ENCODE assay signal across 8 cellular contexts in genomic region chrX:19904778-19905367, GRCh38. TPM values are rescaled to one million over a fixed set of nuclear protein-coding genes. Genes with fewer than 3 reads are reported as not detected.
DNase-seq lines count a peak whose midpoint lies in the region; TF ChIP-seq lines count a peak whose summit lies in the region.

No MANE protein-coding gene starts in this region.

- no peak overlapping the region for H2AFZ ChIP-seq in H9 (ENCODE audit: low read length)

- H3K4me3 ChIP-seq in fibroblast of pulmonary artery (replicated peaks; ENCODE audit: low read depth, low read length), result no peak overlapping the region

- peak; percentile 74 for TF ChIP-seq CTCF in H9 (conservative IDR thresholded peaks at IDR 0.05)
- TF ChIP-seq CTCF in fibroblast of pulmonary artery (IDR thresholded peaks at IDR 0.05; ENCODE audit: low read length, missing control alignments), result peak; percentile 67

- H3K4me3 Mint-ChIP-seq in H9, result no peak overlapping the region

- H3K4me2 ChIP-seq in H9 (ENCODE audit: insufficient read depth, insufficient read length, low read length), result no peak overlapping the region

- no peak overlapping the region for H3K56ac ChIP-seq in H9 (ENCODE audit: insufficient read length, low read depth, low read length)

- H2AK5ac ChIP-seq in H9 (ENCODE audit: insufficient read length, low read length), result no peak overlapping the region

- no peaks in the 10 kb centered on the region for H4K20me1 ChIP-seq in H9 (ENCODE audit: control insufficient read depth, insufficient read depth, insufficient read length)

- no peak overlapping the region for H3K14ac ChIP-seq in H9 (ENCODE audit: insufficient read depth, low read length)

- no peak overlapping the region for H2BK5ac ChIP-seq in H9 (ENCODE audit: insufficient read length, low read length)

- no peak overlapping the region for H3K27ac Mint-ChIP-seq in H9

- no peaks in the 10 kb centered on the region for H3K23me2 ChIP-seq in H9 (ENCODE audit: insufficient read length, low read depth, low read length, poor library complexity, severe bottlenecking)

- H4K5ac ChIP-seq in H9 (ENCODE audit: insufficient read length, low read depth, low read length), result no peak overlapping the region

- no peak overlapping the region for H2BK20ac ChIP-seq in H9 (ENCODE audit: low read depth, low read length, poor library complexity, severe bottlenecking)

- no peaks in the 10 kb centered on the region; the same call in 1 of the 2 replicates for H3K27me3 Mint-ChIP-seq in H9 (ENCODE audit: low read depth)

- H3K79me2 ChIP-seq in H9 (ENCODE audit: insufficient read depth, low read length), result no peaks in the 10 kb centered on the region

- no peak overlapping the region for H3K4ac ChIP-seq in H9 (ENCODE audit: low read depth, low read length)

- H3K27ac ChIP-seq in H9 (ENCODE audit: insufficient read length, low read depth, low read length), result no peak overlapping the region

- H2BK120ac ChIP-seq in H9 (ENCODE audit: low read depth, low read length, poor library complexity, severe bottlenecking), result no peak overlapping the region

- no peak overlapping the region for H4K91ac ChIP-seq in H9 (ENCODE audit: insufficient read length, low read depth, low read length)

- no peaks in the 10 kb centered on the region for H3K4me1 ChIP-seq in H9 (ENCODE audit: insufficient read depth, low read length)

- no peak overlapping the region for H2BK15ac ChIP-seq in H9 (ENCODE audit: low read depth, low read length)

- H3T11ph ChIP-seq in H9 (ENCODE audit: low read length), result no peak overlapping the region

- H3K23ac ChIP-seq in H9 (ENCODE audit: insufficient read length, low read depth, low read length), result no peak overlapping the region

- H3K9me3 ChIP-seq in H9 (ENCODE audit: control insufficient read depth, low read depth, low read length), result peaks cover 31% of the 10 kb centered on the region

- DNase-seq in A172 (ENCODE audit: low spot score), result peak; percentile 59
- DNase-seq in Daoy (ENCODE audit: low read depth), result peak; percentile 5
- no peak for DNase-seq in H9
- peak; percentile 23 for DNase-seq in NCI-H1694 (lab: John Stamatoyannopoulos, UW)
- DNase-seq in UCSD-AML1 (lab: John Stamatoyannopoulos, UW; ENCODE audit: unreplicated experiment), result peak; percentile 12
- peak; percentile 63 for DNase-seq in fibroblast of pulmonary artery (ENCODE audit: low read depth)
- peak; percentile 39 for DNase-seq in pons (ENCODE audit: low spot score)
- no peak for DNase-seq in activated CD4-positive, CD25-positive, alpha-beta regulatory T cell treated with anti-CD3 and anti-CD28 coated beads, Interleukin-2, amount 50 U/mL, for 72 hours

- H4K8ac ChIP-seq in H9 (replicated peaks; ENCODE audit: insufficient read length, low read depth, low read length), result no peak overlapping the region

- no peaks in the 10 kb centered on the region for H3K27me3 ChIP-seq in H9 (ENCODE audit: insufficient read depth, low read length)

- no peak overlapping the region for H3K9ac ChIP-seq in H9 (ENCODE audit: extremely low read depth, insufficient read length, low read length)

- no peak overlapping the region for H3K18ac ChIP-seq in H9 (ENCODE audit: insufficient read length, low read depth, low read length)

- H3K36me3 Mint-ChIP-seq in H9 (ENCODE audit: insufficient read depth in 1 of 3, low read depth in 3 of 3), result peaks cover 0 to 2% (median 2%) of the 10 kb centered on the region in 3 experiments; a peak in 2 of 7 replicates

- no peak overlapping the region for H2BK12ac ChIP-seq in H9 (ENCODE audit: insufficient read length, low read depth, low read length)

- no CpG with 5 or more reads among the region's 5 CpGs for WGBS in H9 (ENCODE audit: extremely low coverage, insufficient read length, low lambda C conversion rate)

- H3K79me1 ChIP-seq in H9 (ENCODE audit: insufficient read depth, low read depth, low read length, poor library complexity, severe bottlenecking), result no peaks in the 10 kb centered on the region

- peaks cover 58 to 71% of the 10 kb centered on the region in 2 experiments for H3K9me3 Mint-ChIP-seq in H9

- H3K4me1 Mint-ChIP-seq in H9, result peaks cover 3 to 4% of the 10 kb centered on the region in 2 experiments; a peak in 1 of 4 replicates

RNA-seq across cellular contexts. Expression of gene SH3KBP1, which starts 17.5 kb away (rescaled TPM):
- 48.2 and 60.9 TPM in 2 replicates for total RNA-seq in A172 (2014; rRNA removed; shearing (Covaris generic))
- total RNA-seq in Daoy (2014; rRNA removed; shearing (Covaris generic)), result 13.0 and 15.4 TPM in 2 replicates
- total RNA-seq in H9 (2021), result 11.8 and 12.3 TPM in 2 replicates

Comparison
In these comparisons a context has a peak if more than half of its experiments do, and no peak if none do; other contexts are left out.
1. DNase-seq: peak in A172 (single experiment), Daoy (single experiment), NCI-H1694 (single experiment), UCSD-AML1 (single experiment), fibroblast of pulmonary artery (single experiment) and pons (single experiment); none in H9 (single experiment) and activated CD4-positive, CD25-positive, alpha-beta regulatory T cell treated with anti-CD3 and anti-CD28 coated beads, Interleukin-2, amount 50 U/mL, for 72 hours (single experiment).